Comparison of ENCODE assay signal across 24 cellular contexts in the genomic region with DNA sequence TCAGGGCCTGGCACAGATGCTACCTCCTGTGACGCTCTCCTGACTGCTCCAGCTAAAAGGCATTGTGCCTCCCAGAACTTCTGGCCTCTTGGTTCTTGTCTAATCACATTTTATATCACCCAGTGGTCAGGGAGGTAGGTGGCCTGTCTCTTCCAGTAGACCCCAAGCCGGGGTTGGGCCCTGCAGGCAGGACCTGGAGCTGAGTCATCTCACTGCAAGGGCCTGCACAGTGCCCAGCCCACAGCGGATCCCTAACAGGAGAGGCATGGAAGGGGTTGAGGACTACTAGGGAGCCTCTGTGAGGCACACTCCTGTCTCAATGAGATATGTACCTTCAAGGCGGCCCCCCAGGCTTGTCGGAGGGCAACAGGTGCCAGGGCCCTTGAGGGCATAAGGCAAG. TPM values are rescaled to one million over a fixed set of nuclear protein-coding genes. Genes with fewer than 3 reads are reported as not detected.
DNase-seq lines count a peak whose midpoint lies in the region; TF ChIP-seq lines count a peak whose summit lies in the region.
"Had no signal": no experiment of that assay in that cellular context is flagged by ENCODE, and none has a peak within 500 bp of the region (broad histone marks: within the 10 kb centered on the region; RNA-seq: fewer than 3 reads in every experiment).

No MANE protein-coding gene starts in this region.

- H3K18ac ChIP-seq in mesenchymal stem cell (ENCODE audit: low read depth in 1 of 2, low read length in 2 of 2), result no peak overlapping the region

- CTCF ChIA-PET in Calu3 (lab: Charles Lee), result no interaction called here
- CTCF ChIA-PET in HEK293 (lab: Yijun Ruan, JAX), result interaction anchor here (0.5 to 4.6 kb wide), 3 partner anchors 12 to 850 kb away, joined by 3 to 30 read pairs (median 5); no protein-coding TSS in a partner anchor

- H3K27ac ChIP-seq in HEK293 (ENCODE audit: extremely low read depth, low read depth, low read length), result no peak overlapping the region
- peak overlapping the region; percentile 37; the same call in 1 of the 2 replicates for H3K27ac ChIP-seq in VCaP
- peak overlapping the region; percentile 85 for H3K27ac ChIP-seq in mesenchymal stem cell (ENCODE audit: low read length, poor library complexity, severe bottlenecking)
- H3K27ac ChIP-seq in tibial nerve, result no peak overlapping the region
- H3K27ac ChIP-seq: SJCRH30, tibial artery had no signal

- H2AFZ ChIP-seq in mesenchymal stem cell (ENCODE audit: low read depth, low read length), result no peak overlapping the region

- POLR2A ChIA-PET in HEK293 (lab: Yijun Ruan, JAX), result no interaction called here

- no peak overlapping the region for H3K4me3 Mint-ChIP-seq in Calu3 (ENCODE audit: low read depth, unreplicated experiment)
- H3K4me3 Mint-ChIP-seq: activated CD4-positive, alpha-beta memory T cell treated with anti-CD3 and anti-CD28 coated beads for 36 hours; activated T-cell treated with anti-CD3 and anti-CD28 coated beads, Interleukin-2, amount 50 U/mL, for 72 hours; T-helper 1 cell treated with Interleukin-12 subunit alpha and Interleukin-12 subunit beta and Interleukin-4 antibody, amounts not matched to agents 30 μg/mL and 1 μg/mL, for 36 hours had no signal

- H3K27me3 ChIP-seq in mesenchymal stem cell (ENCODE audit: control insufficient read depth in 1 of 2, insufficient read depth in 1 of 2, low read length in 2 of 2), result no peaks in the 10 kb centered on the region
- H3K27me3 ChIP-seq in tibial nerve, result no peaks in the 10 kb centered on the region
- H3K27me3 ChIP-seq: gastroesophageal sphincter, SJCRH30, tibial artery had no signal

- no TSS peak for BruUV-seq in Calu3 (replicated peaks; lab: Mats Ljungman, UMichigan)

- H3K9ac ChIP-seq in mesenchymal stem cell (ENCODE audit: low read length), result no peak overlapping the region

- peaks cover 35% of the 10 kb centered on the region for H3K4me1 Mint-ChIP-seq in Calu3 (ENCODE audit: low read depth, unreplicated experiment)

- WGBS in mesenchymal stem cell, result 95% methylated on average over 5 of the region's 5 CpGs
- 94 to 98% methylated on average over 4 to 5 of the region's 5 CpGs for WGBS in tibial nerve, 2 donors
- WGBS in lower leg skin, 2 donors, result 96 to 99% methylated on average over 5 of the region's 5 CpGs

- H3K36me3 Mint-ChIP-seq in Calu3 (ENCODE audit: insufficient read depth, unreplicated experiment), result peaks cover 44% of the 10 kb centered on the region

- H3K4me1 ChIP-seq in HEK293 (ENCODE audit: control insufficient read depth, insufficient read depth, low read length) (peaks cover 7% of the 10 kb centered on the region), mesenchymal stem cell (ENCODE audit: control insufficient read depth, insufficient read depth, low read depth, low read length) (peaks cover 49% of the 10 kb centered on the region), tibial nerve (peaks cover 0 to 45% (median 21%) of the 10 kb centered on the region in 4 donors)

- H3K79me1 ChIP-seq in mesenchymal stem cell (replicated peaks; ENCODE audit: low read length, poor library complexity, severe bottlenecking), result peaks cover 19% of the 10 kb centered on the region

- H3K27ac Mint-ChIP-seq in Calu3 (ENCODE audit: unreplicated experiment), result peak overlapping the region; percentile 3
- H3K27ac Mint-ChIP-seq: activated CD4-positive, alpha-beta memory T cell treated with anti-CD3 and anti-CD28 coated beads for 36 hours; activated T-cell treated with anti-CD3 and anti-CD28 coated beads, Interleukin-2, amount 50 U/mL, for 72 hours; T-helper 1 cell treated with Interleukin-12 subunit alpha and Interleukin-12 subunit beta and Interleukin-4 antibody, amounts not matched to agents 30 μg/mL and 1 μg/mL, for 36 hours had no signal

- TF ChIP-seq POLR2A in tibial nerve (IDR thresholded peaks at IDR 0.05) (no peak), lower leg skin (IDR thresholded peaks at IDR 0.05) (no peak)

- no peak for TF ChIP-seq CTCF in Calu3 (IDR thresholded peaks at IDR 0.05; ENCODE audit: unreplicated experiment)
- TF ChIP-seq CTCF in HEK293 (tag by site-specific recombination; IDR thresholded peaks at IDR 0.05), result no peak
- TF ChIP-seq CTCF in VCaP (conservative IDR thresholded peaks at IDR 0.05), result no peak
- no peak for TF ChIP-seq CTCF in tibial nerve (IDR thresholded peaks at IDR 0.05)
- no peak for TF ChIP-seq CTCF in lower leg skin (IDR thresholded peaks at IDR 0.05)

- no peak overlapping the region for H3K14ac ChIP-seq in mesenchymal stem cell (ENCODE audit: low read length in 2 of 2)

- H2BK5ac ChIP-seq in mesenchymal stem cell (ENCODE audit: low read depth, low read length, poor library complexity, severe bottlenecking), result no peak overlapping the region

- H3K9me3 ChIP-seq in HEK293 (ENCODE audit: control insufficient read depth, insufficient read depth, low read depth, low read length), result no peaks in the 10 kb centered on the region
- no peaks in the 10 kb centered on the region for H3K9me3 ChIP-seq in mesenchymal stem cell (ENCODE audit: control insufficient read depth, low read length)
- no peaks in the 10 kb centered on the region for H3K9me3 ChIP-seq in tibial nerve
- H3K9me3 ChIP-seq: gastroesophageal sphincter, mucosa of descending colon, SJCRH30, tibial artery had no signal

- TF ChIP-seq EP300 in tibial nerve (IDR thresholded peaks at IDR 0.05), result no peak

- H2AK5ac ChIP-seq in mesenchymal stem cell (ENCODE audit: low read length, severe bottlenecking), result peak overlapping the region; percentile 55

- H3K4me3 ChIP-seq in HEK293 (ENCODE audit: low read depth, low read length) (no peak overlapping the region), mesenchymal stem cell (ENCODE audit: insufficient read depth in 1 of 2, low read depth in 1 of 2, low read length in 2 of 2) (no peak overlapping the region), tibial nerve (no peak overlapping the region), lower leg skin (ENCODE audit: low read depth, poor library complexity, severe bottlenecking) (no peak overlapping the region)
- H3K4me3 ChIP-seq: gastroesophageal sphincter, mucosa of descending colon, SJCRH30, tibial artery had no signal

- H2BK15ac ChIP-seq in mesenchymal stem cell (ENCODE audit: low read depth, poor library complexity, severe bottlenecking), result no peak overlapping the region

- H2BK120ac ChIP-seq in mesenchymal stem cell (ENCODE audit: low read depth, low read length), result no peak overlapping the region

- H3K9me3 Mint-ChIP-seq in Calu3 (ENCODE audit: low read depth, unreplicated experiment), result no peaks in the 10 kb centered on the region
- H3K9me3 Mint-ChIP-seq: activated CD4-positive, alpha-beta memory T cell treated with anti-CD3 and anti-CD28 coated beads for 36 hours; activated T-cell treated with anti-CD3 and anti-CD28 coated beads, Interleukin-2, amount 50 U/mL, for 72 hours; T-helper 1 cell treated with Interleukin-12 subunit alpha and Interleukin-12 subunit beta and Interleukin-4 antibody, amounts not matched to agents 30 μg/mL and 1 μg/mL, for 36 hours had no signal

- DNase-seq in Calu3, result no peak
- DNase-seq in mesenchymal stem cell, result no peak
- DNase-seq in tibial nerve (ENCODE audit: low spot score in 2 of 2), result no peak
- DNase-seq in GM19238 (ENCODE audit: insufficient read length, low spot score), result no peak
- no peak for DNase-seq in pons (ENCODE audit: low spot score)
- no peak for DNase-seq in lower leg skin (ENCODE audit: low spot score in 2 of 2)
- DNase-seq: activated CD4-positive, alpha-beta memory T cell treated with anti-CD3 and anti-CD28 coated beads for 36 hours; activated T-cell treated with anti-CD3 and anti-CD28 coated beads, Interleukin-2, amount 50 U/mL, for 72 hours; caudate nucleus; DND-41; left colon; mucosa of descending colon; NCI-H2171; NCI-H526 treated with DMSO at 0.1 percent for 48 hours; SJCRH30; stimulated activated CD4-positive, alpha-beta T cell treated with anti-CD3 and anti-CD28 coated beads, Interleukin-12 subunit alpha, Interleukin-12 subunit beta, amount 100 ng/mL, for 4 hours; tibial artery had no signal

- no peak overlapping the region for H4K8ac ChIP-seq in mesenchymal stem cell (ENCODE audit: low read length)

- no peak overlapping the region for H3K4ac ChIP-seq in mesenchymal stem cell (ENCODE audit: low read depth in 1 of 2, low read length in 2 of 2)

- H4K91ac ChIP-seq in mesenchymal stem cell (ENCODE audit: low read length), result no peak overlapping the region

- no peak overlapping the region for H3K4me2 ChIP-seq in mesenchymal stem cell (ENCODE audit: low read length, poor library complexity, severe bottlenecking)

- no peak overlapping the region for H3K23ac ChIP-seq in mesenchymal stem cell (ENCODE audit: low read length in 2 of 2)

- H3K36me3 ChIP-seq in HEK293 (ENCODE audit: control insufficient read depth in 2 of 2, insufficient read depth in 1 of 2, low read length in 2 of 2), result peaks cover 4 to 89% of the 10 kb centered on the region in 2 experiments; a peak in 2 of 3 replicates
- peaks cover 60 to 83% of the 10 kb centered on the region in 2 experiments for H3K36me3 ChIP-seq in mesenchymal stem cell (ENCODE audit: control insufficient read depth in 1 of 2, insufficient read depth in 2 of 2, low read depth in 1 of 2, low read length in 2 of 2)
- peaks cover 5 to 84% (median 34%) of the 10 kb centered on the region in 3 donors for H3K36me3 ChIP-seq in tibial nerve

- H2BK12ac ChIP-seq in mesenchymal stem cell (ENCODE audit: low read length in 2 of 2), result no peak overlapping the region

- intact Hi-C loops in Calu3 (cut with micrococcal nuclease; ENCODE audit: unreplicated experiment) (no loop called here), lower leg skin (cut with DNase I; ENCODE audit: low total_unique reads) (no loop called here)

- H3K27me3 Mint-ChIP-seq in Calu3 (ENCODE audit: unreplicated experiment), result no peaks in the 10 kb centered on the region
- H3K27me3 Mint-ChIP-seq: activated CD4-positive, alpha-beta memory T cell treated with anti-CD3 and anti-CD28 coated beads for 36 hours had no signal

TF ChIP-seq in HEK293, 187 proteins besides CTCF, POLR2A, EP300 and RAD21 (continues in another document):
- TF ChIP-seq IKZF3 (tag by site-specific recombination; IDR thresholded peaks at IDR 0.05), result no peak

RNA-seq across cellular contexts. Expression of a gene that starts 6.4 kb away (rescaled TPM):
- total RNA-seq in Calu3 (2022), result 117 and 126 TPM in 2 replicates
- polyA plus RNA-seq in mesenchymal stem cell (2013, experiment 1 of 2), result 37.2 TPM
- polyA plus RNA-seq in mesenchymal stem cell (2013, experiment 2 of 2), result 35.9 TPM
- total RNA-seq in tibial nerve, result 10 to 100 TPM; 55.7 to 97.8 (median 70.1) TPM
- total RNA-seq in lower leg skin, result 10 to 100 TPM; 57.5 to 93.6 (median 68.1) TPM

RNA-seq across cellular contexts. Expression of a gene that starts 21.2 kb away (rescaled TPM):
- total RNA-seq in Calu3 (2022), result not detected in 2 replicates
- not detected for polyA plus RNA-seq in mesenchymal stem cell (2013, experiment 1 of 2)
- not detected for polyA plus RNA-seq in mesenchymal stem cell (2013, experiment 2 of 2)
- not detected for total RNA-seq in tibial nerve
- not detected for total RNA-seq in lower leg skin
- total RNA-seq: activated CD4-positive, alpha-beta memory T cell treated with anti-CD3 and anti-CD28 coated beads for 36 hours; activated T-cell treated with anti-CD3 and anti-CD28 coated beads, Interleukin-2, amount 50 U/mL, for 72 hours; esophagus mucosa; gastroesophageal sphincter; HT-29; left colon; mucosa of descending colon; OCI-LY7; SJCRH30 had no signal

RNA-seq across cellular contexts. Expression of a gene that starts 35.9 kb away (rescaled TPM):
- not detected in 2 replicates for total RNA-seq in Calu3 (2022)
- 6.7 TPM for polyA plus RNA-seq in mesenchymal stem cell (2013, experiment 1 of 2)
- polyA plus RNA-seq in mesenchymal stem cell (2013, experiment 2 of 2), result 6.5 TPM
- 1 to 10 TPM in 3 of 4 donors, under 1 TPM in 1; 0.39 to 3.0 (median 1.7) TPM for total RNA-seq in tibial nerve
- total RNA-seq in lower leg skin, result under 1 TPM in 1 of 4 donors, not detected in 3; 0.45 TPM
- total RNA-seq: activated CD4-positive, alpha-beta memory T cell treated with anti-CD3 and anti-CD28 coated beads for 36 hours; activated T-cell treated with anti-CD3 and anti-CD28 coated beads, Interleukin-2, amount 50 U/mL, for 72 hours; HT-29; OCI-LY7 had no signal

Comparison
In these comparisons a context has a peak if more than half of its experiments do, and no peak if none do; other contexts are left out.
1. H3K27ac ChIP-seq: peak in VCaP (single experiment) and mesenchymal stem cell (single experiment); none in HEK293 (single experiment) and tibial nerve (0 of 4).